30 cellular contexts compared by ENCODE assay signal in the genomic region with DNA sequence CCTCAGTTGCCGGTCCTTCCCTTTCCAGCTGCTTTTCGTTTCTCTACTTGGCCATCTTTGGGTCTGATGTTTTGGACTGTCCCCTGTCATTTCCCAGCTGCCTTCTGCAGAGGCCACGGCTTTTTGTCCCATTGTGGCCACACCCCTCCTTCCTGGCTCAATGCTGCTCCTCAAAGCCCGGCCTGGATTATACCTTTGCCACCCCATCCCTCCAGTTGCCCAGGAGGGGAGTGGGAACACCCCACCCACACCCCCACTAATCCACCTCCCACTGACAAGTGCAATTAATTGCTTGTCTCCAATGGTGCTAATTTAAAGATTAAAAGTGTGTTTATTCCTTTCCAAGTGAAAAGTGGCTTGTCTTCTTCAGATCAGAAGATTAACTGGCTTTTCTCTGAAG. TPM values are rescaled to one million over a fixed set of nuclear protein-coding genes. Genes with fewer than 3 reads are reported as not detected.
"Had no signal": no experiment of that assay in that cellular context is flagged by ENCODE, and none has a peak within 500 bp of the region (broad histone marks: within the 10 kb centered on the region; RNA-seq: fewer than 3 reads in every experiment).

No MANE protein-coding gene starts in this region.

- H3K36me3 ChIP-seq: esophagus muscularis mucosa, gastroesophageal sphincter, heart left ventricle, left lung, prostate gland, right atrium auricular region, suprapubic skin, transverse colon, upper lobe of right lung, uterus had no signal

- H3K27ac ChIP-seq: dorsolateral prefrontal cortex, esophagus muscularis mucosa, foreskin keratinocyte, gastroesophageal sphincter, heart left ventricle, hepatocyte, left lung, prostate gland, right atrium auricular region, suprapubic skin, transverse colon, upper lobe of right lung, uterus had no signal

- H3K79me2 ChIP-seq: hepatocyte had no signal

- H3K36me3 Mint-ChIP-seq: mesothelial cell of epicardium; naive B cell; natural killer cell treated with Interleukin-12 subunit alpha and Interleukin-12 subunit beta and Interleukin-15 and Interleukin-18, amount 100 ng/mL, for 72 hours had no signal

- H3K4me2 ChIP-seq: hepatocyte, smooth muscle cell had no signal

- H3K27me3 ChIP-seq: dorsolateral prefrontal cortex, esophagus muscularis mucosa, foreskin keratinocyte, gastroesophageal sphincter, heart left ventricle, hepatocyte, left lung, right atrium auricular region, suprapubic skin, transverse colon, upper lobe of right lung, uterus had no signal

- H3K27ac Mint-ChIP-seq: mesothelial cell of epicardium; naive B cell; natural killer cell treated with Interleukin-12 subunit alpha and Interleukin-12 subunit beta and Interleukin-15 and Interleukin-18, amount 100 ng/mL, for 72 hours; stimulated activated naive CD8-positive, alpha-beta T cell treated with anti-CD3 and anti-CD28 coated beads, Interleukin-15, amount 100 ng/mL, for 72 hours had no signal

- DNase-seq: dorsolateral prefrontal cortex; effector CD8-positive, alpha-beta T cell; foreskin keratinocyte; heart left ventricle; left cardiac atrium; left lung; mesenchymal stem cell; mucosa of descending colon; naive B cell; stimulated activated CD4-positive, alpha-beta T cell treated with anti-CD3 and anti-CD28 coated beads, Interleukin-12 subunit alpha, Interleukin-12 subunit beta, amount 100 ng/mL, for 4 hours; stimulated activated CD4-positive, alpha-beta T cell treated with anti-CD3 and anti-CD28 coated beads, Interleukin-1b, Interleukin-23, amount 100 ng/mL, for 48 hours; stimulated activated CD4-positive, alpha-beta T cell treated with anti-CD3 and anti-CD28 coated beads, Interleukin-4, amount 100 ng/mL, for 1 hour; stimulated activated CD8-positive, alpha-beta memory T cell treated with anti-CD3 and anti-CD28 coated beads, Interleukin-4, amount 100 ng/mL, for 48 hours; stimulated activated naive CD4-positive, alpha-beta T cell; stimulated activated naive CD8-positive, alpha-beta T cell treated with anti-CD3 and anti-CD28 coated beads, Interleukin-15, amount 100 ng/mL, for 72 hours; transverse colon; upper lobe of right lung; uterus had no signal

- H3K9me3 Mint-ChIP-seq: natural killer cell treated with Interleukin-12 subunit alpha and Interleukin-12 subunit beta and Interleukin-15 and Interleukin-18, amount 100 ng/mL, for 72 hours; neural crest cell; stimulated activated naive CD8-positive, alpha-beta T cell treated with anti-CD3 and anti-CD28 coated beads, Interleukin-15, amount 100 ng/mL, for 72 hours had no signal

- ATAC-seq: foreskin keratinocyte; gastroesophageal sphincter; heart left ventricle; left cardiac atrium; left lung; mucosa of descending colon; natural killer cell treated with Interleukin-12 subunit alpha and Interleukin-12 subunit beta and Interleukin-15 and Interleukin-18, amount 100 ng/mL, for 72 hours; sciatic nerve; stimulated activated naive CD8-positive, alpha-beta T cell treated with anti-CD3 and anti-CD28 coated beads, Interleukin-15, amount 100 ng/mL, for 72 hours; upper lobe of right lung had no signal

- H3K4me3 ChIP-seq: dorsolateral prefrontal cortex, esophagus muscularis mucosa, gastroesophageal sphincter, heart left ventricle, hepatocyte, left lung, mucosa of descending colon, prostate gland, right atrium auricular region, smooth muscle cell, suprapubic skin, transverse colon, upper lobe of right lung, uterus had no signal

- H3K4me3 Mint-ChIP-seq: mesothelial cell of epicardium; naive B cell; natural killer cell treated with Interleukin-12 subunit alpha and Interleukin-12 subunit beta and Interleukin-15 and Interleukin-18, amount 100 ng/mL, for 72 hours; neural crest cell; stimulated activated naive CD8-positive, alpha-beta T cell treated with anti-CD3 and anti-CD28 coated beads, Interleukin-15, amount 100 ng/mL, for 72 hours had no signal

- H3K27me3 Mint-ChIP-seq: stimulated activated naive CD8-positive, alpha-beta T cell treated with anti-CD3 and anti-CD28 coated beads, Interleukin-15, amount 100 ng/mL, for 72 hours had no signal

- H3K4me1 Mint-ChIP-seq: mesothelial cell of epicardium; naive B cell; neural crest cell; stimulated activated naive CD8-positive, alpha-beta T cell treated with anti-CD3 and anti-CD28 coated beads, Interleukin-15, amount 100 ng/mL, for 72 hours had no signal

- H2AFZ ChIP-seq: hepatocyte had no signal

- H3K9me3 ChIP-seq: esophagus muscularis mucosa, gastroesophageal sphincter, heart left ventricle, left lung, mucosa of descending colon, prostate gland, right atrium auricular region, suprapubic skin, transverse colon, upper lobe of right lung, uterus had no signal

- H3K4me1 ChIP-seq: foreskin keratinocyte, prostate gland, uterus had no signal

RNA-seq across cellular contexts. Expression of a gene that starts 34.2 kb away (rescaled TPM):
- total RNA-seq: endothelial cell of umbilical vein; natural killer cell treated with Interleukin-12 subunit alpha and Interleukin-12 subunit beta and Interleukin-15 and Interleukin-18, amount 100 ng/mL, for 72 hours had no signal
